ENCODE assay signal across 1 cellular context in genomic region chr7:117350027-117350426, GRCh38.
TF ChIP-seq lines count a peak whose summit lies in the region.

No MANE protein-coding gene starts in this region.

TF ChIP-seq in GM12878, 131 proteins besides CTCF, POLR2A, EP300 and RAD21 (continued from another document):
- TF ChIP-seq ZNF687 (IDR thresholded peaks at IDR 0.05) (peak; percentile 51; the same call in 1 of the 2 replicates), CBFB (IDR thresholded peaks at IDR 0.05; ENCODE audit: low read depth) (no peak), POU2F2 (IDR thresholded peaks at IDR 0.05; ENCODE audit: borderline replicate concordance, low read depth, low read length) (no peak), HCFC1 (IDR thresholded peaks at IDR 0.05; ENCODE audit: low read length) (no peak), MTA2 (IDR thresholded peaks at IDR 0.05; ENCODE audit: low read depth) (peak; percentile 64), RCOR1 (conservative IDR thresholded peaks at IDR 0.05; ENCODE audit: low read depth, low read length) (no peak), SIX5 (IDR thresholded peaks at IDR 0.05; ENCODE audit: low read depth, low read length, severe bottlenecking) (no peak), BMI1 (IDR thresholded peaks at IDR 0.05; ENCODE audit: borderline replicate concordance) (no peak), KLF5 (IDR thresholded peaks at IDR 0.05; ENCODE audit: partially characterized antibody) (no peak), GATAD2B (conservative IDR thresholded peaks at IDR 0.05; ENCODE audit: low read depth) (0 out of 2 replicates have a peak, but pooled peaks have one; percentile 12), WRNIP1 (IDR thresholded peaks at IDR 0.05; ENCODE audit: borderline replicate concordance, low read depth, low read length) (no peak), KAT2A (conservative IDR thresholded peaks at IDR 0.05; ENCODE audit: control insufficient read depth, low read depth, low read length) (no peak), ZNF274 (IDR thresholded peaks at IDR 0.05; ENCODE audit: insufficient read depth, insufficient read length) (no peak), MYB (IDR thresholded peaks at IDR 0.05; ENCODE audit: borderline replicate concordance, low read depth, low read length) (no peak)
- TF ChIP-seq, protein P1, sequence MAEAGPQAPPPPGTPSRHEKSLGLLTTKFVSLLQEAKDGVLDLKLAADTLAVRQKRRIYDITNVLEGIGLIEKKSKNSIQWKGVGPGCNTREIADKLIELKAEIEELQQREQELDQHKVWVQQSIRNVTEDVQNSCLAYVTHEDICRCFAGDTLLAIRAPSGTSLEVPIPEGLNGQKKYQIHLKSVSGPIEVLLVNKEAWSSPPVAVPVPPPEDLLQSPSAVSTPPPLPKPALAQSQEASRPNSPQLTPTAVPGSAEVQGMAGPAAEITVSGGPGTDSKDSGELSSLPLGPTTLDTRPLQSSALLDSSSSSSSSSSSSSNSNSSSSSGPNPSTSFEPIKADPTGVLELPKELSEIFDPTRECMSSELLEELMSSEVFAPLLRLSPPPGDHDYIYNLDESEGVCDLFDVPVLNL (IDR thresholded peaks at IDR 0.05; ENCODE audit: low read depth, low read length) = no peak
- TF ChIP-seq, protein P2, sequence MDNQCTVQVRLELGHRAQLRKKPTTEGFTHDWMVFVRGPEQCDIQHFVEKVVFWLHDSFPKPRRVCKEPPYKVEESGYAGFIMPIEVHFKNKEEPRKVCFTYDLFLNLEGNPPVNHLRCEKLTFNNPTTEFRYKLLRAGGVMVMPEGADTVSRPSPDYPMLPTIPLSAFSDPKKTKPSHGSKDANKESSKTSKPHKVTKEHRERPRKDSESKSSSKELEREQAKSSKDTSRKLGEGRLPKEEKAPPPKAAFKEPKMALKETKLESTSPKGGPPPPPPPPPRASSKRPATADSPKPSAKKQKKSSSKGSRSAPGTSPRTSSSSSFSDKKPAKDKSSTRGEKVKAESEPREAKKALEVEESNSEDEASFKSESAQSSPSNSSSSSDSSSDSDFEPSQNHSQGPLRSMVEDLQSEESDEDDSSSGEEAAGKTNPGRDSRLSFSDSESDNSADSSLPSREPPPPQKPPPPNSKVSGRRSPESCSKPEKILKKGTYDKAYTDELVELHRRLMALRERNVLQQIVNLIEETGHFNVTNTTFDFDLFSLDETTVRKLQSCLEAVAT (IDR thresholded peaks at IDR 0.05) = peak; percentile 82
- TF ChIP-seq, protein P3, sequence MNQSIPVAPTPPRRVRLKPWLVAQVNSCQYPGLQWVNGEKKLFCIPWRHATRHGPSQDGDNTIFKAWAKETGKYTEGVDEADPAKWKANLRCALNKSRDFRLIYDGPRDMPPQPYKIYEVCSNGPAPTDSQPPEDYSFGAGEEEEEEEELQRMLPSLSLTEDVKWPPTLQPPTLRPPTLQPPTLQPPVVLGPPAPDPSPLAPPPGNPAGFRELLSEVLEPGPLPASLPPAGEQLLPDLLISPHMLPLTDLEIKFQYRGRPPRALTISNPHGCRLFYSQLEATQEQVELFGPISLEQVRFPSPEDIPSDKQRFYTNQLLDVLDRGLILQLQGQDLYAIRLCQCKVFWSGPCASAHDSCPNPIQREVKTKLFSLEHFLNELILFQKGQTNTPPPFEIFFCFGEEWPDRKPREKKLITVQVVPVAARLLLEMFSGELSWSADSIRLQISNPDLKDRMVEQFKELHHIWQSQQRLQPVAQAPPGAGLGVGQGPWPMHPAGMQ (IDR thresholded peaks at IDR 0.05; ENCODE audit: borderline replicate concordance) = no peak
TF ChIP-seq in GM12878: peak in this region for 6.
